In genomic region chr11:64202992-64203391, GRCh38 we compare ENCODE assay signal across 18 cellular contexts. TPM values are rescaled to one million over a fixed set of nuclear protein-coding genes. Genes with fewer than 3 reads are reported as not detected.
DNase-seq lines count a peak whose midpoint lies in the region; ATAC-seq and TF ChIP-seq lines count a peak whose summit lies in the region.
"Had no signal": no experiment of that assay in that cellular context is flagged by ENCODE, and none has a peak within 500 bp of the region (broad histone marks: within the 10 kb centered on the region; RNA-seq: fewer than 3 reads in every experiment).

No MANE protein-coding gene starts in this region.

- peaks cover 55% of the 10 kb centered on the region for H3F3A ChIP-seq in GM23338 (replicated peaks; ENCODE audit: low read depth)

- no peaks in the 10 kb centered on the region for H3K9me2 ChIP-seq in GM23338 (ENCODE audit: insufficient read depth)

- H3K4me1 ChIP-seq in A673 (ENCODE audit: insufficient read depth, low read length, poor library complexity, severe bottlenecking) (peaks cover 44% of the 10 kb centered on the region), GM23338 (ENCODE audit: insufficient read depth) (no peaks in the 10 kb centered on the region; the same call in 1 of the 2 replicates)
- H3K4me1 ChIP-seq: HAP-1 had no signal

- no peak overlapping the region for H3K9ac ChIP-seq in SK-N-MC (ENCODE audit: insufficient read length)

- peaks cover 44% of the 10 kb centered on the region for H4K20me1 ChIP-seq in GM23338 (replicated peaks; ENCODE audit: insufficient read depth)

- CTCF ChIA-PET in A673 (lab: Charles Lee), result no interaction called here

- no peak for ATAC-seq in effector memory CD8-positive, alpha-beta T cell (replicated peaks)
- ATAC-seq in GM23338, result no peak
- no peak for ATAC-seq in GM19328 (IDR thresholded peaks at IDR 0.05; ENCODE audit: unreplicated experiment)
- ATAC-seq: GM12878 had no signal

- no TSS peak for BruUV-seq in A673 (replicated peaks; lab: Mats Ljungman, UMichigan)

- H3K27ac ChIP-seq in A673 (ENCODE audit: low read depth, low read length, poor library complexity, severe bottlenecking), result peak overlapping the region; percentile 74
- H3K27ac ChIP-seq in SK-N-MC, result peak overlapping the region; percentile 60
- no peak overlapping the region for H3K27ac ChIP-seq in GM23338 (ENCODE audit: low read depth)
- H3K27ac ChIP-seq: Peyer's patch had no signal

- peaks cover 22% of the 10 kb centered on the region for H3K4me1 Mint-ChIP-seq in T-helper 1 cell treated with Interleukin-12 subunit alpha and Interleukin-12 subunit beta and Interleukin-4 antibody, amounts not matched to agents 30 μg/mL and 1 μg/mL, for 36 hours (ENCODE audit: low read depth)
- peaks cover 19 to 22% of the 10 kb centered on the region in 2 donors for H3K4me1 Mint-ChIP-seq in effector memory CD8-positive, alpha-beta T cell (ENCODE audit: low read depth in 2 of 2)
- H3K4me1 Mint-ChIP-seq in GM23338, result peaks cover 18% of the 10 kb centered on the region

- POLR2A ChIA-PET in A673 (lab: Charles Lee; ENCODE audit: low non-redundant PET), result no interaction called here

- H3K27me3 Mint-ChIP-seq in T-helper 1 cell treated with Interleukin-12 subunit alpha and Interleukin-12 subunit beta and Interleukin-4 antibody, amounts not matched to agents 30 μg/mL and 1 μg/mL, for 36 hours (ENCODE audit: low read depth), result no peaks in the 10 kb centered on the region
- H3K27me3 Mint-ChIP-seq in effector memory CD8-positive, alpha-beta T cell, result no peaks in the 10 kb centered on the region
- H3K27me3 Mint-ChIP-seq in GM23338 (ENCODE audit: insufficient read depth, low read depth, poor library complexity), result peaks cover 10% of the 10 kb centered on the region

- no peak overlapping the region for H3K4me3 ChIP-seq in A673 (ENCODE audit: low read depth, low read length, poor library complexity, severe bottlenecking)
- H3K4me3 ChIP-seq in SK-N-MC, result no peak overlapping the region
- no peak overlapping the region for H3K4me3 ChIP-seq in GM23338
- H3K4me3 ChIP-seq: GM12878, HAP-1, Peyer's patch had no signal

- H3K36me3 Mint-ChIP-seq in T-helper 1 cell treated with Interleukin-12 subunit alpha and Interleukin-12 subunit beta and Interleukin-4 antibody, amounts not matched to agents 30 μg/mL and 1 μg/mL, for 36 hours (ENCODE audit: low read depth), result peaks cover 56% of the 10 kb centered on the region
- peaks cover 88% of the 10 kb centered on the region for H3K36me3 Mint-ChIP-seq in effector memory CD8-positive, alpha-beta T cell (ENCODE audit: insufficient read depth)
- peaks cover 79% of the 10 kb centered on the region for H3K36me3 Mint-ChIP-seq in GM23338 (ENCODE audit: low read depth)

- H3K27me3 ChIP-seq in A673 (replicated peaks; ENCODE audit: insufficient read depth, low read depth, low read length, poor library complexity), result no peaks in the 10 kb centered on the region
- H3K27me3 ChIP-seq in GM23338 (ENCODE audit: insufficient read depth), result no peaks in the 10 kb centered on the region
- H3K27me3 ChIP-seq: Peyer's patch had no signal

- H3K9me3 ChIP-seq in A673 (ENCODE audit: low read depth, low read length, poor library complexity, severe bottlenecking) (no peaks in the 10 kb centered on the region), SK-N-MC (ENCODE audit: low read depth, low read length) (no peaks in the 10 kb centered on the region)
- H3K9me3 ChIP-seq: HAP-1, Peyer's patch had no signal

- intact Hi-C loops in A673 (cut with micrococcal nuclease; ENCODE audit: unreplicated experiment), result no loop called here

- no peak for TF ChIP-seq CTCF in A673 (conservative IDR thresholded peaks at IDR 0.05; ENCODE audit: low read depth, low read length)
- TF ChIP-seq CTCF in GM23338 (conservative IDR thresholded peaks at IDR 0.05; ENCODE audit: low read depth in 2 of 2), result no peak

- peaks cover 74% of the 10 kb centered on the region for H3K36me3 ChIP-seq in A673 (ENCODE audit: insufficient read depth, low read length, poor library complexity, severe bottlenecking)
- peaks cover 71% of the 10 kb centered on the region for H3K36me3 ChIP-seq in SK-N-MC (ENCODE audit: insufficient read depth, low read length)
- H3K36me3 ChIP-seq in GM23338 (ENCODE audit: insufficient read depth), result peaks cover 60% of the 10 kb centered on the region

- DNase-seq in T-helper 1 cell (no peak), A673 (ENCODE audit: low spot score) (no peak), SK-N-MC (ENCODE audit: low read depth, low spot score) (no peak), GM23338 (ENCODE audit: low spot score) (no peak), DMS153 treated with DMSO at 0.1 percent for 48 hours (lab: John Stamatoyannopoulos, UW; ENCODE audit: unreplicated experiment) (no peak)
- DNase-seq in effector memory CD8-positive, alpha-beta T cell, result no peak
- DNase-seq: KG1, NCI-H1092, NCI-H1436, NCI-H187 treated with DMSO at 0.1 percent for 48 hours, NCI-H2171, NCI-H345, NCI-H524, Peyer's patch had no signal

- H3K79me2 ChIP-seq in GM23338 (replicated peaks; ENCODE audit: insufficient read depth), result 0 out of 2 replicates have a peak, but pooled peaks cover 10% of the 10 kb centered on the region

- peak overlapping the region; percentile 3 for H3K27ac Mint-ChIP-seq in T-helper 1 cell treated with Interleukin-12 subunit alpha and Interleukin-12 subunit beta and Interleukin-4 antibody, amounts not matched to agents 30 μg/mL and 1 μg/mL, for 36 hours
- H3K27ac Mint-ChIP-seq in effector memory CD8-positive, alpha-beta T cell, result peak overlapping the region; percentile 67 to 77
- no peak overlapping the region for H3K27ac Mint-ChIP-seq in GM23338

- no peak overlapping the region for H3K4me3 Mint-ChIP-seq in T-helper 1 cell treated with Interleukin-12 subunit alpha and Interleukin-12 subunit beta and Interleukin-4 antibody, amounts not matched to agents 30 μg/mL and 1 μg/mL, for 36 hours
- H3K4me3 Mint-ChIP-seq in effector memory CD8-positive, alpha-beta T cell, result no peak overlapping the region
- H3K4me3 Mint-ChIP-seq in GM23338, result no peak overlapping the region

- H3K4me2 ChIP-seq in GM23338, result no peak overlapping the region

- no peak overlapping the region for H2AFZ ChIP-seq in GM23338

- H3K9me3 Mint-ChIP-seq in T-helper 1 cell treated with Interleukin-12 subunit alpha and Interleukin-12 subunit beta and Interleukin-4 antibody, amounts not matched to agents 30 μg/mL and 1 μg/mL, for 36 hours, result no peaks in the 10 kb centered on the region
- no peaks in the 10 kb centered on the region for H3K9me3 Mint-ChIP-seq in effector memory CD8-positive, alpha-beta T cell
- no peaks in the 10 kb centered on the region for H3K9me3 Mint-ChIP-seq in GM23338

TF ChIP-seq in GM23338, 12 proteins besides CTCF, POLR2A, EP300 and RAD21 (continues in another document):
- TF ChIP-seq NANOG (IDR thresholded peaks at IDR 0.05; ENCODE audit: borderline replicate concordance) (no peak), JUNB (IDR thresholded peaks at IDR 0.05; ENCODE audit: unreplicated experiment) (no peak), ETS1 (IDR thresholded peaks at IDR 0.05) (no peak), POLR2AphosphoS5 (IDR thresholded peaks at IDR 0.05; ENCODE audit: low read depth) (no peak), ZNF114 (CRISPR knock-in tag; IDR thresholded peaks at IDR 0.05) (no peak), CREB1 (CRISPR knock-in tag; IDR thresholded peaks at IDR 0.05; ENCODE audit: low read depth) (no peak)

RNA-seq across cellular contexts. Expression of gene FERMT3, which starts 3.5 kb away (rescaled TPM):
- 99.3 and 99.4 TPM in 2 replicates for total RNA-seq in A673 (2021)
- total RNA-seq in GM23338 (2014; rRNA removed; shearing (Covaris generic)), result 0.43 and 1.5 TPM in 2 replicates
- polyA plus RNA-seq in GM23338 (2016; fragmentation: Nextera tagmentation; extraction: Ambion mirVana), result 1.1 and 1.6 TPM in 2 replicates

RNA-seq across cellular contexts. Expression of gene STIP1, which starts 17.0 kb away (rescaled TPM):
- 565 and 577 TPM in 2 replicates for total RNA-seq in A673 (2021)
- 346 and 351 TPM in 2 replicates for total RNA-seq in GM23338 (2014; rRNA removed; shearing (Covaris generic))
- 194 and 213 TPM in 2 replicates for polyA plus RNA-seq in GM23338 (2016; fragmentation: Nextera tagmentation; extraction: Ambion mirVana)

RNA-seq across cellular contexts. Expression of gene TRPT1, which starts 23.0 kb away (rescaled TPM):
- 43.6 and 59.6 TPM in 2 replicates for total RNA-seq in A673 (2021)
- 36.9 and 40.6 TPM in 2 replicates for total RNA-seq in GM23338 (2014; rRNA removed; shearing (Covaris generic))
- 52.2 and 55.7 TPM in 2 replicates for polyA plus RNA-seq in GM23338 (2016; fragmentation: Nextera tagmentation; extraction: Ambion mirVana)

RNA-seq across cellular contexts. Expression of gene NUDT22, which starts 23.1 kb away (rescaled TPM):
- 72.4 and 73.8 TPM in 2 replicates for total RNA-seq in A673 (2021)
- 35.1 and 67.0 TPM in 2 replicates for total RNA-seq in GM23338 (2014; rRNA removed; shearing (Covaris generic))
- 31.1 and 33.9 TPM in 2 replicates for polyA plus RNA-seq in GM23338 (2016; fragmentation: Nextera tagmentation; extraction: Ambion mirVana)

RNA-seq across cellular contexts. Expression of gene DNAJC4, which starts 27.4 kb away (rescaled TPM):
- total RNA-seq in A673 (2021), result 20.2 and 23.9 TPM in 2 replicates
- 7.7 and 10.5 TPM in 2 replicates for total RNA-seq in GM23338 (2014; rRNA removed; shearing (Covaris generic))
- polyA plus RNA-seq in GM23338 (2016; fragmentation: Nextera tagmentation; extraction: Ambion mirVana), result 31.0 and 34.4 TPM in 2 replicates

Comparison
In these comparisons a context has a peak if more than half of its experiments do, and no peak if none do; other contexts are left out.
1. RNA of gene FERMT3, which starts 3.5 kb away (total RNA-seq): 99.3 to 99.4 TPM in A673; 0.43 to 1.5 TPM in GM23338; every median in the first group is over 10 times any median in the second.